18 cellular contexts compared by ENCODE assay signal in genomic region chr16:89172171-89172900, GRCh38. TPM values are rescaled to one million over a fixed set of nuclear protein-coding genes. Genes with fewer than 3 reads are reported as not detected.
DNase-seq lines count a peak whose midpoint lies in the region; ATAC-seq and TF ChIP-seq lines count a peak whose summit lies in the region.
"Had no signal": no experiment of that assay in that cellular context is flagged by ENCODE, and none has a peak within 500 bp of the region (broad histone marks: within the 10 kb centered on the region; RNA-seq: fewer than 3 reads in every experiment).

No MANE protein-coding gene starts in this region.

- H3K9me3 ChIP-seq in skeletal muscle tissue (ENCODE audit: control insufficient read depth in 3 of 3, low read length in 3 of 3), result no peaks in the 10 kb centered on the region
- H3K9me3 ChIP-seq: ascending aorta, HAP-1, MG63, tibial nerve had no signal

- no peaks in the 10 kb centered on the region for H3K79me2 ChIP-seq in KMS-11 (ENCODE audit: insufficient read depth, low read depth)

- H3K4me1 ChIP-seq in KMS-11 (ENCODE audit: low read depth, poor library complexity, severe bottlenecking), result peaks cover 26% of the 10 kb centered on the region
- peaks cover 41 to 54% (median 46%) of the 10 kb centered on the region in 3 donors for H3K4me1 ChIP-seq in skeletal muscle tissue (ENCODE audit: control insufficient read depth in 3 of 3, insufficient read depth in 3 of 3, low read length in 3 of 3)

- intact Hi-C loops in activated CD8-positive, alpha-beta T cell treated with anti-CD3 and anti-CD28 coated beads for 36 hours (cut with micrococcal nuclease), result loop anchor here (10.0 kb wide), 1 partner anchor 348 kb away; no protein-coding TSS in a partner anchor

- H3K27ac ChIP-seq in KMS-11 (no peak overlapping the region), skeletal muscle tissue (ENCODE audit: low read depth, low read length) (peak overlapping the region; percentile 92)
- H3K27ac ChIP-seq: ascending aorta, SK-N-MC had no signal

- H3K36me3 ChIP-seq in KMS-11 (ENCODE audit: insufficient read depth), result no peaks in the 10 kb centered on the region
- H3K36me3 ChIP-seq in skeletal muscle tissue (ENCODE audit: control insufficient read depth in 3 of 3, insufficient read depth in 3 of 3, low read length in 3 of 3), result no peaks in the 10 kb centered on the region
- H3K36me3 ChIP-seq: ascending aorta, HAP-1, MG63, tibial nerve had no signal

- no peak for ATAC-seq in activated CD8-positive, alpha-beta T cell treated with anti-CD3 and anti-CD28 coated beads for 36 hours
- no peak for ATAC-seq in HG03469 (IDR thresholded peaks at IDR 0.05; ENCODE audit: unreplicated experiment)

- H4K20me1 ChIP-seq in KMS-11 (ENCODE audit: insufficient read depth), result no peaks in the 10 kb centered on the region

- no peak overlapping the region for H3K27ac Mint-ChIP-seq in activated CD8-positive, alpha-beta T cell treated with anti-CD3 and anti-CD28 coated beads for 36 hours
- H3K27ac Mint-ChIP-seq: progenitor cell of endocrine pancreas; stimulated activated naive CD8-positive, alpha-beta T cell treated with anti-CD3 and anti-CD28 coated beads, Interleukin-15, amount 100 ng/mL, for 72 hours had no signal

- H3K4me3 ChIP-seq in KMS-11 (IDR thresholded peaks at IDR 0.05; ENCODE audit: insufficient read depth, low read depth, low read length) (no peak overlapping the region), astrocyte of the cerebellum (ENCODE audit: low read depth, low read length) (peak overlapping the region; percentile 21), skeletal muscle tissue (ENCODE audit: low read length in 3 of 3) (peak overlapping the region; percentile 72 to 94 (median 88))
- H3K4me3 ChIP-seq: SK-N-MC had no signal

- no peak overlapping the region for H3K4me3 Mint-ChIP-seq in activated CD8-positive, alpha-beta T cell treated with anti-CD3 and anti-CD28 coated beads for 36 hours
- H3K4me3 Mint-ChIP-seq: stimulated activated naive CD8-positive, alpha-beta T cell treated with anti-CD3 and anti-CD28 coated beads, Interleukin-15, amount 100 ng/mL, for 72 hours had no signal

- no peaks in the 10 kb centered on the region for H3K36me3 Mint-ChIP-seq in activated CD8-positive, alpha-beta T cell treated with anti-CD3 and anti-CD28 coated beads for 36 hours (ENCODE audit: low read depth)
- H3K36me3 Mint-ChIP-seq: naive thymus-derived CD8-positive, alpha-beta T cell had no signal

- H3K27me3 Mint-ChIP-seq in activated CD8-positive, alpha-beta T cell treated with anti-CD3 and anti-CD28 coated beads for 36 hours, result peaks cover 2% of the 10 kb centered on the region
- H3K27me3 Mint-ChIP-seq: naive thymus-derived CD8-positive, alpha-beta T cell had no signal

- CTCF ChIA-PET in activated CD8-positive, alpha-beta T cell treated with anti-CD3 and anti-CD28 coated beads for 36 hours (lab: Charles Lee), result no interaction called here

- POLR2A ChIA-PET in activated CD8-positive, alpha-beta T cell treated with anti-CD3 and anti-CD28 coated beads for 36 hours (lab: Charles Lee), result interaction anchor here (1.2 kb wide), 1 partner anchor 361 kb away, joined by 3 read pairs; no protein-coding TSS in a partner anchor

- H2AFZ ChIP-seq in KMS-11 (ENCODE audit: low read depth), result no peak overlapping the region; the same call in 1 of the 2 replicates

- DNase-seq in astrocyte of the cerebellum (ENCODE audit: low read depth) (no peak), myocyte (ENCODE audit: low read depth) (peak; percentile 96), NCI-H187 treated with DMSO at 0.1 percent for 48 hours (lab: John Stamatoyannopoulos, UW) (no peak)
- DNase-seq in activated CD8-positive, alpha-beta T cell treated with anti-CD3 and anti-CD28 coated beads for 36 hours, result no peak

- in situ Hi-C loops in astrocyte of the cerebellum (cut with HindIII; ENCODE audit: low sequenced_read_pairs), result no loop called here

- H3K27me3 ChIP-seq in KMS-11 (ENCODE audit: insufficient read depth, low read depth) (peaks cover 65% of the 10 kb centered on the region), skeletal muscle tissue (ENCODE audit: control insufficient read depth in 3 of 3, insufficient read depth in 3 of 3, low read length in 3 of 3) (peaks cover 13 to 31% (median 28%) of the 10 kb centered on the region in 3 donors)
- H3K27me3 ChIP-seq: MG63 had no signal

- TF ChIP-seq CTCF in KMS-11 (conservative IDR thresholded peaks at IDR 0.05; ENCODE audit: low read depth, low read length) (no peak), astrocyte of the cerebellum (IDR thresholded peaks at IDR 0.05; ENCODE audit: low read depth, low read length, missing control alignments) (no peak)
- TF ChIP-seq CTCF in activated CD8-positive, alpha-beta T cell treated with anti-CD3 and anti-CD28 coated beads for 36 hours (IDR thresholded peaks at IDR 0.05), result no peak

- H3K9me3 Mint-ChIP-seq in activated CD8-positive, alpha-beta T cell treated with anti-CD3 and anti-CD28 coated beads for 36 hours, result no peaks in the 10 kb centered on the region
- H3K9me3 Mint-ChIP-seq: naive thymus-derived CD8-positive, alpha-beta T cell; stimulated activated naive CD8-positive, alpha-beta T cell treated with anti-CD3 and anti-CD28 coated beads, Interleukin-15, amount 100 ng/mL, for 72 hours had no signal

- no peak overlapping the region for H3K9ac ChIP-seq in KMS-11
- H3K9ac ChIP-seq in skeletal muscle tissue (ENCODE audit: low read depth in 1 of 3, low read length in 3 of 3), result peak overlapping the region; percentile 94 to 98 (median 95)

- H3K4me1 Mint-ChIP-seq in activated CD8-positive, alpha-beta T cell treated with anti-CD3 and anti-CD28 coated beads for 36 hours (ENCODE audit: low read depth), result peaks cover 9% of the 10 kb centered on the region

- peak overlapping the region; percentile 78; the same call in 1 of the 2 replicates for H3K4me2 ChIP-seq in KMS-11

RNA-seq across cellular contexts. Expression of gene CDH15, which starts 0.8 kb away (rescaled TPM):
- 251 and 418 TPM in 2 replicates for total RNA-seq in myocyte
- polyA plus RNA-seq in myocyte (2012), result 149 TPM
- 124 TPM for total RNA-seq in skeletal muscle tissue
- total RNA-seq in activated CD8-positive, alpha-beta T cell treated with anti-CD3 and anti-CD28 coated beads for 36 hours, result not detected
- total RNA-seq: activated CD8-positive, alpha-beta memory T cell treated with anti-CD3 and anti-CD28 coated beads for 36 hours; ascending aorta; Daoy; naive thymus-derived CD8-positive, alpha-beta T cell; progenitor cell of endocrine pancreas had no signal
- polyA plus RNA-seq: esophagus; naive thymus-derived CD8-positive, alpha-beta T cell had no signal

RNA-seq across cellular contexts. Expression of gene SLC22A31, which starts 28.0 kb away (rescaled TPM):
- total RNA-seq in myocyte (0.10 TPM in 1 of 2 replicates, not detected in the other), skeletal muscle tissue (not detected)
- polyA plus RNA-seq in myocyte (2012), result 2.4 TPM
- under 1 TPM; 0.16 to 0.20 TPM for total RNA-seq in activated CD8-positive, alpha-beta T cell treated with anti-CD3 and anti-CD28 coated beads for 36 hours
- total RNA-seq: activated CD8-positive, alpha-beta memory T cell treated with anti-CD3 and anti-CD28 coated beads for 36 hours; ascending aorta; Daoy; naive thymus-derived CD8-positive, alpha-beta T cell had no signal
- polyA plus RNA-seq: naive thymus-derived CD8-positive, alpha-beta T cell had no signal

RNA-seq across cellular contexts. Expression of gene ZNF778, which starts 45.2 kb away (rescaled TPM):
- total RNA-seq in myocyte (14.6 and 20.0 TPM in 2 replicates), skeletal muscle tissue (4.7 TPM)
- 5.3 TPM for polyA plus RNA-seq in myocyte (2012)
- total RNA-seq in activated CD8-positive, alpha-beta T cell treated with anti-CD3 and anti-CD28 coated beads for 36 hours, result 1 to 10 TPM; 4.3 to 6.2 TPM

Comparison
In these comparisons a context has a peak if more than half of its experiments do, and no peak if none do; other contexts are left out.
1. RNA of gene CDH15, which starts 0.8 kb away (total RNA-seq): 251 to 418 TPM in myocyte and 124 TPM in skeletal muscle tissue (single experiment); not detected in activated CD8-positive, alpha-beta T cell treated with anti-CD3 and anti-CD28 coated beads for 36 hours; every median in the first group is over 100 times any median in the second.